Comparison of ENCODE assay signal across 8 cellular contexts in genomic region chr12:57621497-57622292, GRCh38. TPM values are rescaled to one million over a fixed set of nuclear protein-coding genes. Genes with fewer than 3 reads are reported as not detected.
DNase-seq lines count a peak whose midpoint lies in the region; ATAC-seq and TF ChIP-seq lines count a peak whose summit lies in the region.

No MANE protein-coding gene starts in this region.

- H3K27ac ChIP-seq in neural cell (ENCODE audit: low read length) (no peak overlapping the region), uterus (no peak overlapping the region)

- no peak overlapping the region for H3K4me2 ChIP-seq in neural cell (ENCODE audit: low read length)

- ATAC-seq in GM21390 (IDR thresholded peaks at IDR 0.05; ENCODE audit: unreplicated experiment) (peak; percentile 51), HG02884 (IDR thresholded peaks at IDR 0.05; ENCODE audit: unreplicated experiment) (no peak)

- TF ChIP-seq EP300 in neural cell (conservative IDR thresholded peaks at IDR 0.05; ENCODE audit: poor library complexity, severe bottlenecking) = no peak

- peak in 1 of 2 donors; percentile 24 for TF ChIP-seq POLR2A in uterus (IDR thresholded peaks at IDR 0.05)

- peaks cover 31% of the 10 kb centered on the region for H3K27me3 ChIP-seq in BJ (ENCODE audit: control insufficient read depth, insufficient read depth, low read length)
- peaks cover 73% of the 10 kb centered on the region for H3K27me3 ChIP-seq in neural cell (ENCODE audit: insufficient read depth, low read depth, low read length)
- no peaks in the 10 kb centered on the region for H3K27me3 ChIP-seq in uterus

- no peaks in the 10 kb centered on the region for H3K9me2 ChIP-seq in neural cell (ENCODE audit: insufficient read depth, low read length)

- POLR2A ChIA-PET in BJ (lab: Charles Lee) = no interaction called here

- peak overlapping the region; percentile 19 for H3K9ac ChIP-seq in neural cell (ENCODE audit: low read length)

- no peaks in the 10 kb centered on the region for H3F3A ChIP-seq in neural cell (ENCODE audit: insufficient read depth, low read length, poor library complexity, severe bottlenecking)

- H2AFZ ChIP-seq in neural cell (ENCODE audit: low read depth, low read length) = no peak overlapping the region

- peak overlapping the region; percentile 35 for H3K4me3 ChIP-seq in BJ (ENCODE audit: low read depth, low read length)
- H3K4me3 ChIP-seq in fibroblast of pulmonary artery (replicated peaks; ENCODE audit: low read depth, low read length) = peak overlapping the region; percentile 42
- H3K4me3 ChIP-seq in neural cell (ENCODE audit: low read length) = peak overlapping the region; percentile 63
- H3K4me3 ChIP-seq in uterus = peak overlapping the region; percentile 16 to 26

- CTCF ChIA-PET in BJ (lab: Yijun Ruan, JAX) = interaction anchor here (0.6 to 17.5 kb wide), 25 partner anchors 9 to 212 kb away, joined by 3 to 257 read pairs (median 4); partner anchors contain the start of genes ARHGEF25, B4GALNT1 and PIP4K2C

- TF ChIP-seq CTCF in BJ (IDR thresholded peaks at IDR 0.05; ENCODE audit: insufficient read depth, low read depth, low read length) (peak; percentile 95), fibroblast of pulmonary artery (IDR thresholded peaks at IDR 0.05; ENCODE audit: low read length, missing control alignments) (peak; percentile 82), neural cell (IDR thresholded peaks at IDR 0.05; ENCODE audit: poor library complexity, severe bottlenecking) (peak; percentile 91), uterus (IDR thresholded peaks at IDR 0.05) (peak; percentile 93 to 97 (median 96))

- H3K9me3 ChIP-seq in neural cell (ENCODE audit: low read length) (no peaks in the 10 kb centered on the region), uterus (no peaks in the 10 kb centered on the region)

- H3K79me2 ChIP-seq in neural cell (replicated peaks; ENCODE audit: insufficient read depth, low read length) = no peaks in the 10 kb centered on the region

- intact Hi-C loops in uterus (cut with DNase I; ENCODE audit: low total_unique reads) = loop anchor here (2.0 kb wide), 1 partner anchor 39 kb away; no protein-coding TSS in a partner anchor

- no peaks in the 10 kb centered on the region for H3K36me3 ChIP-seq in BJ (ENCODE audit: control insufficient read depth, insufficient read depth, low read length)
- H3K36me3 ChIP-seq in neural cell (ENCODE audit: insufficient read depth, low read length) = no peaks in the 10 kb centered on the region
- H3K36me3 ChIP-seq in uterus = no peaks in the 10 kb centered on the region

- TF ChIP-seq RAD21 in neural cell (conservative IDR thresholded peaks at IDR 0.05) = peak; percentile 74

- no peaks in the 10 kb centered on the region for H4K20me1 ChIP-seq in neural cell (ENCODE audit: insufficient read depth)

- no peak for DNase-seq in BJ (ENCODE audit: low read depth)
- peak; percentile 56 for DNase-seq in NCI-H345 (lab: John Stamatoyannopoulos, UW)
- peak; percentile 74 to 78 for DNase-seq in activated T-cell treated with anti-CD3 and anti-CD28 coated beads, Interleukin-2, amount 50 U/mL, for 48 hours
- DNase-seq in fibroblast of pulmonary artery (ENCODE audit: low read depth) = no peak
- peak; percentile 61 to 63 for DNase-seq in uterus

- peaks cover 0 to 6% of the 10 kb centered on the region in 2 donors for H3K4me1 ChIP-seq in uterus

TF ChIP-seq in neural cell, 6 proteins besides CTCF, POLR2A, EP300 and RAD21:
- peak; percentile 55 for TF ChIP-seq MXI1 (conservative IDR thresholded peaks at IDR 0.05; ENCODE audit: poor library complexity, severe bottlenecking)
- peak; percentile 29 for TF ChIP-seq POLR2AphosphoS5 (IDR thresholded peaks at IDR 0.05)
- peak; percentile 2 for TF ChIP-seq EZH2 (IDR thresholded peaks at IDR 0.05; ENCODE audit: borderline replicate concordance, insufficient read depth, low read length, poor library complexity, severe bottlenecking)
- TF ChIP-seq SMC3 (conservative IDR thresholded peaks at IDR 0.05; ENCODE audit: poor library complexity) = peak; percentile 83
- TF ChIP-seq REST (IDR thresholded peaks at IDR 0.05; ENCODE audit: borderline replicate concordance) = no peak
- TF ChIP-seq TAF1 (IDR thresholded peaks at IDR 0.05; ENCODE audit: low read depth) = no peak
TF ChIP-seq in neural cell: peak in this region for 4.

RNA-seq across cellular contexts. Expression of gene ARHGEF25, which starts 10.5 kb away (rescaled TPM):
- polyA plus RNA-seq in BJ (2011; rRNA removed) (18.0 and 26.0 TPM in 2 replicates), neural cell (12.9 and 18.8 TPM in 2 replicates)
- polyA minus RNA-seq in BJ (2011; rRNA and poly(A)+ RNA removed) = 8.4 and 12.2 TPM in 2 replicates
- 6.6 and 6.7 TPM in 2 replicates for polyA minus RNA-seq in neural cell
- total RNA-seq in uterus = 100 to 1,000 TPM in 1 of 4 donors, 10 to 100 TPM in 3; 52.9 to 205 (median 85.6) TPM

RNA-seq across cellular contexts. Expression of gene B4GALNT1, which starts 11.3 kb away (rescaled TPM):
- 1.2 and 2.7 TPM in 2 replicates for polyA plus RNA-seq in BJ (2011; rRNA removed)
- 0.98 and 1.6 TPM in 2 replicates for polyA minus RNA-seq in BJ (2011; rRNA and poly(A)+ RNA removed)
- polyA plus RNA-seq in neural cell = 99.9 and 152 TPM in 2 replicates
- polyA minus RNA-seq in neural cell = 113 and 119 TPM in 2 replicates
- total RNA-seq in uterus = 10 to 100 TPM in 1 of 4 donors, 1 to 10 TPM in 3; 2.9 to 14.1 (median 3.9) TPM

RNA-seq across cellular contexts. Expression of gene DTX3, which starts 17.1 kb away (rescaled TPM):
- polyA plus RNA-seq in BJ (2011; rRNA removed) (18.7 and 26.0 TPM in 2 replicates), neural cell (141 and 163 TPM in 2 replicates)
- polyA minus RNA-seq in BJ (2011; rRNA and poly(A)+ RNA removed) = 12.2 and 18.6 TPM in 2 replicates
- 68.3 and 78.4 TPM in 2 replicates for polyA minus RNA-seq in neural cell
- 10 to 100 TPM; 17.6 to 82.5 (median 40.9) TPM for total RNA-seq in uterus

RNA-seq across cellular contexts. Expression of gene PIP4K2C, which starts 30.7 kb away (rescaled TPM):
- polyA plus RNA-seq in BJ (2011; rRNA removed) (24.3 and 30.1 TPM in 2 replicates), neural cell (22.1 and 31.0 TPM in 2 replicates)
- polyA minus RNA-seq in BJ (2011; rRNA and poly(A)+ RNA removed) = 10.5 and 12.3 TPM in 2 replicates
- 13.1 and 21.6 TPM in 2 replicates for polyA minus RNA-seq in neural cell
- 10 to 100 TPM in 3 of 4 donors, 1 to 10 TPM in 1; 2.6 to 29.3 (median 18.8) TPM for total RNA-seq in uterus

Comparison
In these comparisons a context has a peak if more than half of its experiments do, and no peak if none do; other contexts are left out.
1. DNase-seq: peak in NCI-H345 (single experiment), activated T-cell treated with anti-CD3 and anti-CD28 coated beads, Interleukin-2, amount 50 U/mL, for 48 hours (2 of 2) and uterus (2 of 2); none in BJ (single experiment) and fibroblast of pulmonary artery (single experiment).
2. RNA of gene B4GALNT1, which starts 11.3 kb away (polyA plus RNA-seq): 99.9 to 152 TPM in neural cell; 1.2 to 2.7 TPM in BJ; every median in the first group is over 10 times any median in the second.
3. Peak in every context shown above with its lines, with median percentiles within 50 percentile points of each other: H3K4me3 ChIP-seq and CTCF ChIP-seq.